Comparison of ENCODE assay signal across 8 cellular contexts in the genomic region with DNA sequence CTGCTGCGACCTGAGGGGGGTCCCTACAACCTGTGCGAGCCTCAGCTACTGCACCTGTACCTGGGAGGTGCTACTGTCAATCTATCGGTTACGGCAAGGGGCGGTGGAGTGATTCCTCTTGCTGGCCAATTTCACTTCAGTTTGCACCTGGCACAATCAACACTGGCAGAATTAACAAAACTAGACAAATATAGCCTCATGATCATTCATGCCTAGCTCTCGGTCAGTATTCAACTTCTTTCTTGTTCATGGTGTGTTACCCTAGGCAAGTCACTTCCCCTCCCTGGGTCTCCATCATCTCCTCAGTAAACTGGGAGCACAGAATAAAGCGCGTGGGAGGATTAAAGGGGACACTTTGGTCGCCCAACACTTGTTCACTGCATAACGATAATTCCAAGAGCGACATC. TPM values are rescaled to one million over a fixed set of nuclear protein-coding genes. Genes with fewer than 3 reads are reported as not detected.
DNase-seq lines count a peak whose midpoint lies in the region; ATAC-seq, FAIRE-seq and TF ChIP-seq lines count a peak whose summit lies in the region.

No MANE protein-coding gene starts in this region.

- 6% methylated on average over 11 of the region's 11 CpGs; no CpG with 5 or more reads in 1 of the 2 experiments for WGBS in H1 (ENCODE audit: extremely low coverage in 1 of 2, insufficient coverage in 1 of 2, insufficient read length in 1 of 2, insufficient replicate concordance in 2 of 2, low coverage in 1 of 2, low lambda C conversion rate in 2 of 2, missing lambda C conversion rate in 1 of 2), 2 experiments

- H3K23me2 ChIP-seq in H1 (ENCODE audit: low read depth, low read length): peaks cover 17% of the 10 kb centered on the region

- peaks cover 5% of the 10 kb centered on the region for H3K36me3 Mint-ChIP-seq in osteocyte (ENCODE audit: unreplicated experiment)

- peak overlapping the region; percentile 92 to 97 (median 94); a peak in 6 of 7 replicates for H3K9ac ChIP-seq in H1 (replicated peaks in 1 of 4; ENCODE audit: extremely low read depth in 1 of 4, low read depth in 3 of 4, low read length in 3 of 4)

- peaks cover 25 to 33% of the 10 kb centered on the region in 2 experiments for H4K20me1 ChIP-seq in H1 (replicated peaks in 1 of 2; ENCODE audit: control insufficient read depth in 1 of 2, insufficient read depth in 2 of 2, low read length in 2 of 2)

- H3K4ac ChIP-seq in H1 (replicated peaks; ENCODE audit: insufficient read length, low read depth, low read length): no peak overlapping the region

- peaks cover 51% of the 10 kb centered on the region for H3K4me1 Mint-ChIP-seq in osteocyte (ENCODE audit: unreplicated experiment)

- no peaks in the 10 kb centered on the region for H3K27me3 Mint-ChIP-seq in osteocyte (ENCODE audit: unreplicated experiment)

- TF ChIP-seq POLR2A in NB4 (IDR thresholded peaks at IDR 0.05; ENCODE audit: extremely low read depth, insufficient read length) (no peak), H1 (IDR thresholded peaks at IDR 0.05; ENCODE audit: control extremely low read depth in 1 of 2, low read depth in 2 of 2, low read length in 2 of 2) (no peak)

- H2BK15ac ChIP-seq in H1 (ENCODE audit: low read length): no peak overlapping the region

- peaks cover 26% of the 10 kb centered on the region for H3K79me1 ChIP-seq in H1 (ENCODE audit: low read depth, low read length)

- peak overlapping the region; percentile 96 for H3K4me3 Mint-ChIP-seq in osteocyte (ENCODE audit: unreplicated experiment)

- no peak overlapping the region for H2AK5ac ChIP-seq in H1 (ENCODE audit: low read depth, low read length)

- H3K4me2 ChIP-seq in H1 (ENCODE audit: insufficient read depth in 1 of 2, low read depth in 2 of 2, low read length in 2 of 2): peak overlapping the region; percentile 78 to 91

- FAIRE-seq in H1 (lab: Jason Lieb, UNC): no peak

- H4K5ac ChIP-seq in H1 (ENCODE audit: insufficient read length, low read depth, low read length): peak overlapping the region; percentile 45

- H3K36me3 ChIP-seq in H1 (ENCODE audit: control insufficient read depth in 2 of 4, insufficient read depth in 4 of 4, low read length in 3 of 4): peaks cover 0 to 17% (median 3%) of the 10 kb centered on the region in 4 experiments; a peak in 4 of 8 replicates

- H3K27me3 ChIP-seq in H1 (replicated peaks in 1 of 4; ENCODE audit: control insufficient read depth in 3 of 4, extremely low read depth in 1 of 4, insufficient read depth in 3 of 4, low read length in 3 of 4): no peaks in the 10 kb centered on the region

- no peak for TF ChIP-seq EP300 in H1 (IDR thresholded peaks at IDR 0.05; ENCODE audit: borderline replicate concordance in 1 of 2, low read depth in 2 of 2, low read length in 2 of 2)

- H2AFZ ChIP-seq in H1 (ENCODE audit: low read length): no peak overlapping the region

- no peak overlapping the region for H4K91ac ChIP-seq in H1 (replicated peaks; ENCODE audit: insufficient read length, low read length)

- 0 out of 2 replicates have a peak overlapping the region, but pooled peaks have one; percentile 97 for H2BK5ac ChIP-seq in H1 (ENCODE audit: low read depth, low read length)

- no peak overlapping the region for H2BK20ac ChIP-seq in H1 (ENCODE audit: low read length)

- H3K56ac ChIP-seq in H1 (replicated peaks; ENCODE audit: insufficient read length, low read depth, low read length): no peak overlapping the region

- peak overlapping the region; percentile 96 for H3K4me3 ChIP-seq in NB4 (ENCODE audit: low read depth, low read length)
- peak overlapping the region; percentile 71 to 96 (median 75) for H3K4me3 ChIP-seq in H1 (ENCODE audit: extremely low read depth in 1 of 4, insufficient read depth in 2 of 4, low read depth in 3 of 4, low read length in 4 of 4)

- DNase-seq in NB4 (ENCODE audit: low read depth) (no peak), H1 (ENCODE audit: low read depth in 1 of 2, low spot score in 2 of 2) (no peak), osteocyte (ENCODE audit: extremely low spot score, unreplicated experiment) (no peak), medulla oblongata (ENCODE audit: extremely low spot score) (no peak), NCI-H1048 (lab: John Stamatoyannopoulos, UW) (no peak)
- DNase-seq in activated CD4-positive, alpha-beta T cell treated with anti-CD3 and anti-CD28 coated beads, Interleukin-2, amount 50 U/mL, for 1 hour: no peak

- H3K14ac ChIP-seq in H1 (ENCODE audit: insufficient read length): no peak overlapping the region

- POLR2A ChIA-PET in H1 (lab: Charles Lee; ENCODE audit: partially characterized antibody): interaction anchor here (0.6 to 2.4 kb wide), 6 partner anchors 19 to 218 kb away, joined by 3 to 13 read pairs (median 4); partner anchors contain the start of genes OCEL1 and USE1

- H3K4me1 ChIP-seq in H1 (replicated peaks in 1 of 4; ENCODE audit: control insufficient read depth in 3 of 4, insufficient read depth in 4 of 4, low read length in 3 of 4): peaks cover 4 to 13% (median 10%) of the 10 kb centered on the region in 4 experiments

- CTCF ChIA-PET in H1 (lab: Charles Lee; ENCODE audit: partially characterized antibody): no interaction called here

- peak overlapping the region; percentile 89 for H3K27ac Mint-ChIP-seq in osteocyte (ENCODE audit: unreplicated experiment)

- no peak for TF ChIP-seq RAD21 in H1 (IDR thresholded peaks at IDR 0.05 in 1 of 2, conservative IDR thresholded peaks at IDR 0.05 in 1 of 2; ENCODE audit: low read depth in 2 of 2, low read length in 2 of 2)

- H3K23ac ChIP-seq in H1 (ENCODE audit: insufficient read length): no peak overlapping the region

- H3K27ac ChIP-seq in H1 (ENCODE audit: low read depth, low read length): peak overlapping the region; percentile 91

- no peaks in the 10 kb centered on the region for H3K9me3 ChIP-seq in H1 (ENCODE audit: insufficient read depth in 2 of 2, low read depth in 1 of 2, low read length in 1 of 2)

- peaks cover 4 to 57% of the 10 kb centered on the region in 2 experiments; a peak in 3 of 4 replicates for H3K79me2 ChIP-seq in H1 (ENCODE audit: control insufficient read depth in 1 of 2, insufficient read depth in 2 of 2, low read length in 2 of 2)

- no peak for TF ChIP-seq CTCF in NB4 (IDR thresholded peaks at IDR 0.05; ENCODE audit: low read depth, low read length)
- TF ChIP-seq CTCF in H1 (IDR thresholded peaks at IDR 0.05; ENCODE audit: control extremely low read depth in 1 of 3, insufficient read depth in 1 of 3, low read depth in 1 of 3, low read length in 3 of 3): no peak
- TF ChIP-seq CTCF in osteocyte (IDR thresholded peaks at IDR 0.05): no peak

- H4K8ac ChIP-seq in H1 (ENCODE audit: extremely low read depth, insufficient read depth, low read length): 0 out of 2 replicates have a peak overlapping the region, but pooled peaks have one; percentile 96

- peak; percentile 2 for ATAC-seq in GM18909 (IDR thresholded peaks at IDR 0.05; ENCODE audit: poor library complexity, unreplicated experiment)
- no peak for ATAC-seq in GM18502 (IDR thresholded peaks at IDR 0.05; ENCODE audit: poor library complexity, unreplicated experiment)

- no peak overlapping the region for H2BK120ac ChIP-seq in H1 (replicated peaks; ENCODE audit: low read depth, low read length)

- no peaks in the 10 kb centered on the region for H3K9me3 Mint-ChIP-seq in osteocyte (ENCODE audit: unreplicated experiment)

- H3K18ac ChIP-seq in H1 (ENCODE audit: extremely low read depth, low read length): no peak overlapping the region; the same call in none of the 2 replicates

- H2BK12ac ChIP-seq in H1 (ENCODE audit: low read depth, low read length): no peak overlapping the region

TF ChIP-seq in H1, 55 proteins besides CTCF, POLR2A, EP300 and RAD21:
- TF ChIP-seq BRCA1 (IDR thresholded peaks at IDR 0.05; ENCODE audit: low read depth, low read length): no peak
- no peak for TF ChIP-seq JUND (IDR thresholded peaks at IDR 0.05; ENCODE audit: low read length)
- TF ChIP-seq EGR1 (IDR thresholded peaks at IDR 0.05; ENCODE audit: borderline replicate concordance, low read depth, low read length): no peak
- TF ChIP-seq KDM1A (IDR thresholded peaks at IDR 0.05; ENCODE audit: borderline replicate concordance, low read length): peak; percentile 46; the same call in 1 of the 2 replicates
- no peak for TF ChIP-seq SIRT6 (IDR thresholded peaks at IDR 0.05; ENCODE audit: low read length)

RNA-seq across cellular contexts. Expression of gene HAUS8, which starts 0.6 kb away (rescaled TPM):
- 23.2 and 23.5 TPM in 2 replicates for total RNA-seq in H1 (2021; fragmentation: NEBNext Ultra II Directional; extraction: Animal tissue kit (Norgen Biotek cat#: 25700))
- polyA plus RNA-seq in H1 (2011; rRNA removed): 18.4 and 18.9 TPM in 2 replicates
- 20.5 TPM for polyA plus RNA-seq in H1 (2011; cell fraction: cytosol; rRNA removed)
- polyA plus RNA-seq in H1 (2011; cell fraction: nucleus; rRNA removed): 27.7 TPM
- polyA plus RNA-seq in H1 (2012, experiment 1 of 2): 19.8 to 25.4 TPM (median 24.1 TPM) in 4 replicates
- 10.9 TPM for polyA plus RNA-seq in H1 (2012, experiment 2 of 2)
- 23.0 TPM for polyA plus RNA-seq in H1 (2013, experiment 1 of 2)
- 24.3 TPM for polyA plus RNA-seq in H1 (2013, experiment 2 of 2)
- 9.2 and 17.3 TPM in 2 replicates for polyA minus RNA-seq in H1 (2011; rRNA and poly(A)+ RNA removed)
- 8.3 TPM for polyA minus RNA-seq in H1 (2011; cell fraction: cytosol; rRNA and poly(A)+ RNA removed)
- 11.8 TPM for polyA minus RNA-seq in H1 (2011; cell fraction: nucleus; rRNA and poly(A)+ RNA removed)
- total RNA-seq in osteocyte: 9.2 and 11.6 TPM in 2 replicates

RNA-seq across cellular contexts. Expression of gene MYO9B, which starts 0.9 kb away (rescaled TPM):
- total RNA-seq in H1 (2021; fragmentation: NEBNext Ultra II Directional; extraction: Animal tissue kit (Norgen Biotek cat#: 25700)): 76.8 and 77.1 TPM in 2 replicates
- 27.6 and 40.0 TPM in 2 replicates for polyA plus RNA-seq in H1 (2011; rRNA removed)
- 26.7 TPM for polyA plus RNA-seq in H1 (2011; cell fraction: cytosol; rRNA removed)
- 102 TPM for polyA plus RNA-seq in H1 (2011; cell fraction: nucleus; rRNA removed)
- 43.2 to 61.2 TPM (median 54.2 TPM) in 4 replicates for polyA plus RNA-seq in H1 (2012, experiment 1 of 2)
- 37.9 TPM for polyA plus RNA-seq in H1 (2012, experiment 2 of 2)
- 33.9 TPM for polyA plus RNA-seq in H1 (2013, experiment 1 of 2)
- polyA plus RNA-seq in H1 (2013, experiment 2 of 2): 30.2 TPM
- 51.3 and 52.3 TPM in 2 replicates for polyA minus RNA-seq in H1 (2011; rRNA and poly(A)+ RNA removed)
- 53.7 TPM for polyA minus RNA-seq in H1 (2011; cell fraction: cytosol; rRNA and poly(A)+ RNA removed)
- polyA minus RNA-seq in H1 (2011; cell fraction: nucleus; rRNA and poly(A)+ RNA removed): 45.4 TPM
- 93.3 and 94.3 TPM in 2 replicates for total RNA-seq in osteocyte

RNA-seq across cellular contexts. Expression of gene CPAMD8, which starts 48.0 kb away (rescaled TPM):
- total RNA-seq in H1 (2021; fragmentation: NEBNext Ultra II Directional; extraction: Animal tissue kit (Norgen Biotek cat#: 25700)): 9.2 and 11.1 TPM in 2 replicates
- polyA plus RNA-seq in H1 (2011; rRNA removed): 6.1 and 11.2 TPM in 2 replicates
- polyA plus RNA-seq in H1 (2011; cell fraction: cytosol; rRNA removed): 8.1 TPM
- 28.3 TPM for polyA plus RNA-seq in H1 (2011; cell fraction: nucleus; rRNA removed)
- 5.0 to 9.0 TPM (median 7.1 TPM) in 4 replicates for polyA plus RNA-seq in H1 (2012, experiment 1 of 2)
- polyA plus RNA-seq in H1 (2012, experiment 2 of 2): 4.6 TPM
- polyA plus RNA-seq in H1 (2013, experiment 1 of 2): 6.6 TPM
- 6.1 TPM for polyA plus RNA-seq in H1 (2013, experiment 2 of 2)
- polyA minus RNA-seq in H1 (2011; rRNA and poly(A)+ RNA removed): 9.4 and 10.3 TPM in 2 replicates
- 6.2 TPM for polyA minus RNA-seq in H1 (2011; cell fraction: cytosol; rRNA and poly(A)+ RNA removed)
- 13.3 TPM for polyA minus RNA-seq in H1 (2011; cell fraction: nucleus; rRNA and poly(A)+ RNA removed)
- total RNA-seq in osteocyte: 294 and 296 TPM in 2 replicates

Comparison
In these comparisons a context has a peak if more than half of its experiments do, and no peak if none do; other contexts are left out.
1. RNA of gene CPAMD8, which starts 48.0 kb away (total RNA-seq): 294 to 296 TPM in osteocyte; 9.2 to 11.1 TPM in H1; every median in the first group is over 10 times any median in the second.